Comparison of ENCODE assay signal across 29 cellular contexts in the genomic region with DNA sequence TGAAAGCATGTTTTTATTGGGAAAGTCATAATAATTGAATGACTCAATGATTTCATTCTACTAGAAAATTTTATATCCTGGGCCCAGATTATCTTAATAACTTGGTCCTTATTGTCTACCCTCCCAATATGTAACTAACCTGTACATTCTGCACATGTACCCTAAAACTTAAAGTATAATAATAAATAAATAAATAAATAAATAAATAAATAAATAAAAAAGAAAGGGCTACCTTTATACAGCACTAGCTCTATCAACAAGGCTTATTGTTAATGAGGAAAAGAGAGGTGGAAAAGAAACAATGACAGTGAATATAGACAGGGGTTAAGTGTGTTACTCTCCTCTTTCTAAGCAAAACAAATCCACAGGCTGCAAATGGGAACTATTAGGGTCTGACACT.
A peak's percentile ranks its signal among the peaks of the same experiment; 100 is the strongest.
DNase-seq lines count a peak whose midpoint lies in the region; ATAC-seq, FAIRE-seq and TF ChIP-seq lines count a peak whose summit lies in the region.
"Had no signal": no experiment of that assay in that cellular context is flagged by ENCODE, and none has a peak within 500 bp of the region (broad histone marks: within the 10 kb centered on the region; RNA-seq: fewer than 3 reads in every experiment).

No MANE protein-coding gene starts in this region.

- H3K4me2 ChIP-seq in A549: peak overlapping the region; percentile 13; the same call in 1 of the 3 replicates
- H3K4me2 ChIP-seq: BLaER1; BLaER1 treated with 17β-estradiol and CSF1 and Interleukin-3, amounts not matched to agents 10 nM and 100 nM had no signal

- CTCF ChIA-PET in A549 (lab: Yijun Ruan, JAX): interaction anchor here (1.3 to 1.4 kb wide), 2 partner anchors 84 to 158 kb away, joined by 3 to 5 read pairs; partner anchors contain the start of gene GRIN2B
- CTCF ChIA-PET in HEK293 (lab: Yijun Ruan, JAX): no interaction called here

- no peak for ATAC-seq in A549
- ATAC-seq: CD8-positive, alpha-beta T cell had no signal

- no peak for TF ChIP-seq RAD21 in A549 (conservative IDR thresholded peaks at IDR 0.05 in 1 of 2, IDR thresholded peaks at IDR 0.05 in 1 of 2)

- H3K9me3 ChIP-seq in A549 (no peaks in the 10 kb centered on the region), HEK293 (ENCODE audit: control insufficient read depth, insufficient read depth, low read depth, low read length) (no peaks in the 10 kb centered on the region)
- H3K9me3 ChIP-seq: BE2C; BLaER1; BLaER1 treated with 17β-estradiol and CSF1 and Interleukin-3, amounts not matched to agents 10 nM and 100 nM; Caco-2 had no signal

- H3K36me3 ChIP-seq in HEK293 (ENCODE audit: control insufficient read depth in 2 of 2, insufficient read depth in 1 of 2, low read length in 2 of 2): no peaks in the 10 kb centered on the region
- H3K36me3 ChIP-seq: BE2C; BLaER1; BLaER1 treated with 17β-estradiol and CSF1 and Interleukin-3, amounts not matched to agents 10 nM and 100 nM had no signal

- H3K4me1 ChIP-seq in A549 (peaks cover 26% of the 10 kb centered on the region), HEK293 (ENCODE audit: control insufficient read depth, insufficient read depth, low read length) (no peaks in the 10 kb centered on the region)
- H3K4me1 ChIP-seq: BE2C; BLaER1; BLaER1 treated with 17β-estradiol and CSF1 and Interleukin-3, amounts not matched to agents 10 nM and 100 nM had no signal

- intact Hi-C loops in head of caudate nucleus (cut with DNase I): no loop called here

- no peak for DNase-seq in A549 (ENCODE audit: low read depth in 1 of 2, low spot score in 1 of 2)
- DNase-seq in Ammon's horn (ENCODE audit: low spot score): no peak
- DNase-seq in head of caudate nucleus: no peak
- DNase-seq: 8988T; AML-193; BE2C; C1 segment of cervical spinal cord; Caco-2; Calu3; CD4-positive, alpha-beta memory T cell; CD4-positive, alpha-beta T cell; CD4-positive, CD25-positive, alpha-beta regulatory T cell; CD8-positive, alpha-beta memory T cell; CD8-positive, alpha-beta T cell; COR-L47; DMS 273 treated with DMSO at 0.1 percent for 48 hours; DMS153; DMS53; DMS79; DMS79 treated with DMSO at 0.1 percent for 48 hours; DND-41; EL had no signal

- TF ChIP-seq POLR2A in A549 (IDR thresholded peaks at IDR 0.05; ENCODE audit: low read length): no peak

- TF ChIP-seq EP300 in A549 (IDR thresholded peaks at IDR 0.05): no peak

- FAIRE-seq in A549 (lab: Jason Lieb, UNC): no peak
- FAIRE-seq: A204.1, D721Med had no signal

- H3K27ac ChIP-seq in A549: peak overlapping the region; percentile 22 to 71; a peak in 3 of 6 replicates
- H3K27ac ChIP-seq in HEK293 (ENCODE audit: extremely low read depth, low read depth, low read length): no peak overlapping the region
- H3K27ac ChIP-seq: 22Rv1; BLaER1; BLaER1 treated with 17β-estradiol and CSF1 and Interleukin-3, amounts not matched to agents 10 nM and 100 nM; C4-2B had no signal

- POLR2A ChIA-PET in A549 (lab: Yijun Ruan, JAX) (no interaction called here), HEK293 (lab: Yijun Ruan, JAX) (no interaction called here)

- no peak for TF ChIP-seq CTCF in A549 (IDR thresholded peaks at IDR 0.05)
- TF ChIP-seq CTCF in HEK293 (tag by site-specific recombination; IDR thresholded peaks at IDR 0.05): no peak

- no peak overlapping the region for H3K4me3 ChIP-seq in A549
- no peak overlapping the region for H3K4me3 ChIP-seq in HEK293 (ENCODE audit: low read depth, low read length)
- H3K4me3 ChIP-seq: BLaER1; BLaER1 treated with 17β-estradiol and CSF1 and Interleukin-3, amounts not matched to agents 10 nM and 100 nM had no signal

TF ChIP-seq in A549, 52 proteins besides CTCF, POLR2A, EP300 and RAD21:
- no peak for TF ChIP-seq RNF2 (IDR thresholded peaks at IDR 0.05; ENCODE audit: borderline replicate concordance, low read depth)
- TF ChIP-seq ZC3H11A (IDR thresholded peaks at IDR 0.05): peak; percentile 53
TF ChIP-seq in A549: peak in this region for 1.

TF ChIP-seq in HEK293, 187 proteins besides CTCF, POLR2A, EP300 and RAD21 (continues in another document):
- no peak for TF ChIP-seq ZNF585B (tag by site-specific recombination; IDR thresholded peaks at IDR 0.05)
- no peak for TF ChIP-seq ZNF18 (tag by site-specific recombination; IDR thresholded peaks at IDR 0.05)
- TF ChIP-seq MZF1 (tag by site-specific recombination; IDR thresholded peaks at IDR 0.05; ENCODE audit: borderline replicate concordance): no peak
- no peak for TF ChIP-seq ZNF701 (tag by site-specific recombination; IDR thresholded peaks at IDR 0.05)
- TF ChIP-seq ZNF624 (tag by site-specific recombination; IDR thresholded peaks at IDR 0.05): no peak
- peak; percentile 50; the same call in 1 of the 2 replicates for TF ChIP-seq REST (tag by site-specific recombination; IDR thresholded peaks at IDR 0.05)
- no peak for TF ChIP-seq ZNF707 (tag by site-specific recombination; IDR thresholded peaks at IDR 0.05)
- TF ChIP-seq ZNF747 (tag by site-specific recombination; IDR thresholded peaks at IDR 0.05): no peak
- no peak for TF ChIP-seq ZNF202 (tag by site-specific recombination; IDR thresholded peaks at IDR 0.05; ENCODE audit: borderline replicate concordance)
- TF ChIP-seq, protein P1, sequence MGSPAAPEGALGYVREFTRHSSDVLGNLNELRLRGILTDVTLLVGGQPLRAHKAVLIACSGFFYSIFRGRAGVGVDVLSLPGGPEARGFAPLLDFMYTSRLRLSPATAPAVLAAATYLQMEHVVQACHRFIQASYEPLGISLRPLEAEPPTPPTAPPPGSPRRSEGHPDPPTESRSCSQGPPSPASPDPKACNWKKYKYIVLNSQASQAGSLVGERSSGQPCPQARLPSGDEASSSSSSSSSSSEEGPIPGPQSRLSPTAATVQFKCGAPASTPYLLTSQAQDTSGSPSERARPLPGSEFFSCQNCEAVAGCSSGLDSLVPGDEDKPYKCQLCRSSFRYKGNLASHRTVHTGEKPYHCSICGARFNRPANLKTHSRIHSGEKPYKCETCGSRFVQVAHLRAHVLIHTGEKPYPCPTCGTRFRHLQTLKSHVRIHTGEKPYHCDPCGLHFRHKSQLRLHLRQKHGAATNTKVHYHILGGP (tag by site-specific recombination; IDR thresholded peaks at IDR 0.05): no peak
- no peak for TF ChIP-seq SP3 (tag by site-specific recombination; IDR thresholded peaks at IDR 0.05)
- TF ChIP-seq PRDM1 (tag by site-specific recombination; IDR thresholded peaks at IDR 0.05): no peak
- no peak for TF ChIP-seq ZNF837 (tag by site-specific recombination; IDR thresholded peaks at IDR 0.05)
- no peak for TF ChIP-seq ZNF549 (tag by site-specific recombination; IDR thresholded peaks at IDR 0.05)
- no peak for TF ChIP-seq ZNF843 (tag by site-specific recombination; IDR thresholded peaks at IDR 0.05)
- TF ChIP-seq HOXA7 (CRISPR knock-in tag; IDR thresholded peaks at IDR 0.05; ENCODE audit: borderline replicate concordance): no peak
- no peak for TF ChIP-seq TRIM28 (IDR thresholded peaks at IDR 0.05; ENCODE audit: borderline replicate concordance, low read length)
- TF ChIP-seq ZNF24 (tag by site-specific recombination; IDR thresholded peaks at IDR 0.05): no peak
- TF ChIP-seq BCL11B (tag by site-specific recombination; IDR thresholded peaks at IDR 0.05; ENCODE audit: low read depth): no peak
- no peak for TF ChIP-seq ZBTB20 (tag by site-specific recombination; IDR thresholded peaks at IDR 0.05)
- no peak for TF ChIP-seq ZNF248 (tag by site-specific recombination; IDR thresholded peaks at IDR 0.05)

Comparison
In these comparisons a context has a peak if more than half of its experiments do, and no peak if none do; other contexts are left out.
1. Of the 5 proteins assayed by ChIP-seq in both HEK293 and A549: peak only in HEK293: REST; only in A549: none; in both: none; in neither: 4.